34 cellular contexts compared by ENCODE assay signal in the genomic region with DNA sequence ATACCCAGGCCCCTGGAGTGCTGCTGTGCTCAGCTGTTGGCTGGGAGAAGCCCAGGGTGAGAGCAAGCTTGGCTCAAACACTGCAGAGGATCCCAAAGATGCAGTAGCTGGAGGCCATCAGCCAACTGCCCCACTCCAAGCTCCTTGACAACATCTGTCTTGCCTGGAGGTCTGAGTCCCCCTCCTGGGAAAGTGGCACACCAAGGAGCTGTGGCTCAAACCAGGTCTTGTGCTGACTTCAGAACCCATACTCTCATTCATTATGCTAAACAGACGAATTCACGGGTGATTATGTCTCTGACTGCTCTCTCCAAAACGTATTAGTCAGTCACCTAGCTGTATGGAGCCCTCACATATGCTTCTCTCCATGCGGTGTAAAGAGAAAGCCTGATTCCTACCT.
"Had no signal": no experiment of that assay in that cellular context is flagged by ENCODE, and none has a peak within 500 bp of the region (broad histone marks: within the 10 kb centered on the region; RNA-seq: fewer than 3 reads in every experiment).

No MANE protein-coding gene starts in this region.

- DNase-seq: Karpas-422, Kasumi-1, MG63, MM.1S, MV-4-11, NCI-H1048, NCI-H1092, NCI-H1092 treated with DMSO at 0.1 percent for 48 hours, NCI-H1105, NCI-H1105 treated with DMSO at 0.1 percent for 48 hours, NCI-H1417, NCI-H1417 treated with DMSO at 0.1 percent for 48 hours, NCI-H1436, NCI-H1436 treated with DMSO at 0.1 percent for 48 hours, NCI-H146, NCI-H1694, NCI-H1694 treated with DMSO at 0.1 percent for 48 hours, NCI-H187, NCI-H187 treated with DMSO at 0.1 percent for 48 hours, NCI-H1930, NCI-H2029 treated with DMSO at 0.1 percent for 48 hours, NCI-H2081, NCI-H2081 treated with DMSO at 0.1 percent for 48 hours, NCI-H2107, NCI-H2171, NCI-H2171 treated with DMSO at 0.1 percent for 48 hours, NCI-H2227 treated with DMSO at 0.1 percent for 48 hours, NCI-H226, NCI-H345, NCI-H446, NCI-H446 treated with DMSO at 0.1 percent for 48 hours, NCI-H510A, NCI-H510A treated with DMSO at 0.1 percent for 48 hours had no signal

- H3K4me2 ChIP-seq: KMS-11 had no signal

- H3K27ac ChIP-seq: KMS-11 had no signal

- H3K4me3 ChIP-seq: MG63 had no signal

- H3K36me3 ChIP-seq: MG63 had no signal

- H3K9me3 ChIP-seq: MG63 had no signal

- H3K27me3 ChIP-seq: MG63 had no signal

- H3K9ac ChIP-seq: KMS-11 had no signal
